Comparison of ENCODE assay signal across 1 cellular context in genomic region chr20:36097331-36097730, GRCh38.
TF ChIP-seq lines count a peak whose summit lies in the region.

No MANE protein-coding gene starts in this region.

TF ChIP-seq in GM23338, 12 proteins besides CTCF, POLR2A, EP300 and RAD21 (continued from another document):
- no peak for TF ChIP-seq ZNF462 (CRISPR knock-in tag; IDR thresholded peaks at IDR 0.05)
- no peak for TF ChIP-seq EZH2 (IDR thresholded peaks at IDR 0.05; ENCODE audit: low read depth, unreplicated experiment)
- no peak for TF ChIP-seq POLR2AphosphoS5 (IDR thresholded peaks at IDR 0.05; ENCODE audit: low read depth)
- TF ChIP-seq ZNF114 (CRISPR knock-in tag; IDR thresholded peaks at IDR 0.05) = no peak
